ENCODE assay signal across 14 cellular contexts in genomic region chr18:5417342-5417741, GRCh38.
DNase-seq lines count a peak whose midpoint lies in the region; ATAC-seq and TF ChIP-seq lines count a peak whose summit lies in the region.
"Had no signal": no experiment of that assay in that cellular context is flagged by ENCODE, and none has a peak within 500 bp of the region (broad histone marks: within the 10 kb centered on the region; RNA-seq: fewer than 3 reads in every experiment).

No MANE protein-coding gene starts in this region.

- peak; percentile 25 for DNase-seq in AG20443 (ENCODE audit: low spot score)
- peak; percentile 0 for DNase-seq in NCI-H526 treated with DMSO at 0.1 percent for 48 hours (lab: John Stamatoyannopoulos, UW)
- DNase-seq in lung (ENCODE audit: low spot score) = no peak
- no peak for DNase-seq in NCI-H524 (lab: John Stamatoyannopoulos, UW)
- DNase-seq in ACHN = no peak
- DNase-seq in effector CD4-positive, alpha-beta T cell = no peak
- DNase-seq: activated CD4-positive, alpha-beta T cell treated with anti-CD3 and anti-CD28 coated beads, Interleukin-2, amount 50 U/mL, for 48 hours; activated naive CD4-positive, alpha-beta T cell treated with anti-CD3 and anti-CD28 coated beads for 36 hours; dermis blood vessel endothelial cell; EL had no signal

- peaks cover 0 to 2% of the 10 kb centered on the region in 2 donors for H3K36me3 ChIP-seq in lung (ENCODE audit: control insufficient read depth in 2 of 2, insufficient read depth in 2 of 2, low read length in 2 of 2)

- H3K27ac Mint-ChIP-seq in dendritic cell treated with granulocyte-macrophage colony-stimulating factor and Interleukin-4, amounts not matched to agents 40 ng/mL and 50 ng/mL, for 4 days = peak overlapping the region; percentile 61
- H3K27ac Mint-ChIP-seq: activated naive CD4-positive, alpha-beta T cell treated with anti-CD3 and anti-CD28 coated beads for 36 hours; T-helper 1 cell treated with Interleukin-12 subunit alpha and Interleukin-12 subunit beta and Interleukin-4 antibody, amounts not matched to agents 30 μg/mL and 1 μg/mL, for 36 hours had no signal

- no peak overlapping the region for H3K4me3 ChIP-seq in lung
- H3K4me3 ChIP-seq: smooth muscle cell had no signal

- H3K27me3 ChIP-seq in lung (ENCODE audit: control insufficient read depth, insufficient read depth) = no peaks in the 10 kb centered on the region

- no peaks in the 10 kb centered on the region for H3K27me3 Mint-ChIP-seq in dendritic cell treated with granulocyte-macrophage colony-stimulating factor and Interleukin-4, amounts not matched to agents 40 ng/mL and 50 ng/mL, for 4 days

- in situ Hi-C loops in ACHN (cut with HindIII; ENCODE audit: low pct_ligation_motif_present, low pct_unique_long_range_greater_than_20kb, low sequenced_read_pairs) = no loop called here

- 42 to 45% methylated on average over 8 of the region's 8 CpGs for WGBS in lung, 2 donors

- H3K9me3 Mint-ChIP-seq in dendritic cell treated with granulocyte-macrophage colony-stimulating factor and Interleukin-4, amounts not matched to agents 40 ng/mL and 50 ng/mL, for 4 days = no peaks in the 10 kb centered on the region
- H3K9me3 Mint-ChIP-seq: activated naive CD4-positive, alpha-beta T cell treated with anti-CD3 and anti-CD28 coated beads for 36 hours; T-helper 1 cell treated with Interleukin-12 subunit alpha and Interleukin-12 subunit beta and Interleukin-4 antibody, amounts not matched to agents 30 μg/mL and 1 μg/mL, for 36 hours had no signal

- TF ChIP-seq CTCF in lung (IDR thresholded peaks at IDR 0.05; ENCODE audit: control extremely low read depth, extremely low read depth) = no peak

- intact Hi-C loops in dendritic cell treated with granulocyte-macrophage colony-stimulating factor and Interleukin-4, amounts not matched to agents 40 ng/mL and 50 ng/mL, for 4 days (cut with micrococcal nuclease) = loop anchor here (10.0 kb wide), 2 partner anchors 123 to 183 kb away; partner anchors contain the start of gene ZBTB14

- ATAC-seq in lung (ENCODE audit: insufficient read depth, low FRiP score) = peak; percentile 56
- ATAC-seq in GM18519 (IDR thresholded peaks at IDR 0.05; ENCODE audit: low FRiP score, unreplicated experiment) = no peak

- H3K4me1 Mint-ChIP-seq in dendritic cell treated with granulocyte-macrophage colony-stimulating factor and Interleukin-4, amounts not matched to agents 40 ng/mL and 50 ng/mL, for 4 days (ENCODE audit: low read depth) = peaks cover 41% of the 10 kb centered on the region

- no peak overlapping the region for H3K27ac ChIP-seq in lung (ENCODE audit: low read depth in 1 of 2, low read length in 1 of 2)

- H3K9me3 ChIP-seq in lung (ENCODE audit: control insufficient read depth in 2 of 2, insufficient read depth in 1 of 2, low read length in 1 of 2) = no peaks in the 10 kb centered on the region

- peak overlapping the region; percentile 24 for H3K4me3 Mint-ChIP-seq in dendritic cell treated with granulocyte-macrophage colony-stimulating factor and Interleukin-4, amounts not matched to agents 40 ng/mL and 50 ng/mL, for 4 days
- H3K4me3 Mint-ChIP-seq: activated naive CD4-positive, alpha-beta T cell treated with anti-CD3 and anti-CD28 coated beads for 36 hours; T-helper 1 cell treated with Interleukin-12 subunit alpha and Interleukin-12 subunit beta and Interleukin-4 antibody, amounts not matched to agents 30 μg/mL and 1 μg/mL, for 36 hours had no signal

- H3K4me1 ChIP-seq in lung (ENCODE audit: control insufficient read depth in 2 of 2, insufficient read depth in 2 of 2, low read length in 2 of 2) = no peaks in the 10 kb centered on the region

- H3K36me3 Mint-ChIP-seq in dendritic cell treated with granulocyte-macrophage colony-stimulating factor and Interleukin-4, amounts not matched to agents 40 ng/mL and 50 ng/mL, for 4 days (ENCODE audit: low read depth) = peaks cover 42% of the 10 kb centered on the region

Comparison
In these comparisons a context has a peak if more than half of its experiments do, and no peak if none do; other contexts are left out.
1. DNase-seq: peak in AG20443 (single experiment) and NCI-H526 treated with DMSO at 0.1 percent for 48 hours (single experiment); none in lung (single experiment), NCI-H524 (0 of 2), ACHN (single experiment) and effector CD4-positive, alpha-beta T cell (single experiment).